9 cellular contexts compared by ENCODE assay signal in genomic region chr15:65423150-65423976, GRCh38. TPM values are rescaled to one million over a fixed set of nuclear protein-coding genes. Genes with fewer than 3 reads are reported as not detected.
DNase-seq lines count a peak whose midpoint lies in the region; ATAC-seq, FAIRE-seq and TF ChIP-seq lines count a peak whose summit lies in the region.
"Had no signal": no experiment of that assay in that cellular context is flagged by ENCODE, and none has a peak within 500 bp of the region (broad histone marks: within the 10 kb centered on the region; RNA-seq: fewer than 3 reads in every experiment).

No MANE protein-coding gene starts in this region.

- H3K9me3 ChIP-seq in H9 (ENCODE audit: control insufficient read depth, low read depth, low read length) (no peaks in the 10 kb centered on the region), left ventricle myocardium inferior (replicated peaks) (no peaks in the 10 kb centered on the region), gastrocnemius medialis (no peaks in the 10 kb centered on the region)

- H3K4me3 Mint-ChIP-seq in H9, result peak overlapping the region; percentile 91 to 92

- H3K4me1 ChIP-seq in H9 (ENCODE audit: insufficient read depth, low read length) (peaks cover 9% of the 10 kb centered on the region; the same call in 1 of the 2 replicates), left ventricle myocardium inferior (peaks cover 24% of the 10 kb centered on the region), gastrocnemius medialis (peaks cover 15 to 22% of the 10 kb centered on the region in 2 donors)

- ATAC-seq in gastrocnemius medialis, result peak in 1 of 2 donors; percentile 3
- no peak for ATAC-seq in HG02623 (IDR thresholded peaks at IDR 0.05; ENCODE audit: unreplicated experiment)
- no peak for ATAC-seq in GM19035 (IDR thresholded peaks at IDR 0.05; ENCODE audit: unreplicated experiment)

- H3T11ph ChIP-seq in H9 (ENCODE audit: low read length), result no peak overlapping the region

- H3K23me2 ChIP-seq in H9 (ENCODE audit: insufficient read length, low read depth, low read length, poor library complexity, severe bottlenecking), result peaks cover 19% of the 10 kb centered on the region

- H3K36me3 Mint-ChIP-seq in H9 (ENCODE audit: insufficient read depth in 1 of 3, low read depth in 3 of 3), result peaks cover 2 to 11% (median 3%) of the 10 kb centered on the region in 3 experiments; a peak in 5 of 7 replicates

- peak overlapping the region; percentile 46 for H3K4me3 ChIP-seq in WI38 (ENCODE audit: low read depth, low read length)
- H3K4me3 ChIP-seq in left ventricle myocardium inferior, result peak overlapping the region; percentile 68
- peak overlapping the region; percentile 26 to 54 (median 42) for H3K4me3 ChIP-seq in gastrocnemius medialis

- no peak overlapping the region for H4K8ac ChIP-seq in H9 (replicated peaks; ENCODE audit: insufficient read length, low read depth, low read length)

- H2BK15ac ChIP-seq in H9 (ENCODE audit: low read depth, low read length), result no peak overlapping the region

- H3K4me1 Mint-ChIP-seq in H9, result peaks cover 46 to 62% of the 10 kb centered on the region in 2 experiments

- TF ChIP-seq POLR2A in gastrocnemius medialis (IDR thresholded peaks at IDR 0.05), result no peak

- peak overlapping the region; percentile 90 to 98 (median 96); a peak in 5 of 7 replicates for H3K27ac Mint-ChIP-seq in H9

- H3K27ac ChIP-seq in H9 (ENCODE audit: insufficient read length, low read depth, low read length) (no peak overlapping the region), left ventricle myocardium inferior (replicated peaks) (peak overlapping the region; percentile 58), gastrocnemius medialis (peak overlapping the region; percentile 64 to 76 (median 75))

- H3K18ac ChIP-seq in H9 (ENCODE audit: insufficient read length, low read depth, low read length), result peak overlapping the region; percentile 67

- H2BK120ac ChIP-seq in H9 (ENCODE audit: low read depth, low read length, poor library complexity, severe bottlenecking), result no peak overlapping the region

- WGBS in H9 (ENCODE audit: extremely low coverage, insufficient read length, low lambda C conversion rate), result no CpG with 5 or more reads among the region's 28 CpGs

- H4K5ac ChIP-seq in H9 (ENCODE audit: insufficient read length, low read depth, low read length), result no peak overlapping the region

- peak overlapping the region; percentile 40 for H2AFZ ChIP-seq in H9 (ENCODE audit: low read length)

- peaks cover 0 to 2% of the 10 kb centered on the region in 2 experiments; a peak in 2 of 5 replicates for H3K9me3 Mint-ChIP-seq in H9

- peak; percentile 58 for DNase-seq in H9
- peak; percentile 18 for DNase-seq in left ventricle myocardium inferior
- DNase-seq in gastrocnemius medialis, result peak in 1 of 2 donors; percentile 9
- DNase-seq in D721Med (ENCODE audit: insufficient read length, low spot score), result no peak
- DNase-seq in central memory CD4-positive, alpha-beta T cell, result no peak
- DNase-seq: effector memory CD4-positive, alpha-beta T cell had no signal

- in situ Hi-C loops in gastrocnemius medialis (cut with MboI; ENCODE audit: low sequenced_read_pairs in 4 of 4), result no loop called here

- no peaks in the 10 kb centered on the region for H4K20me1 ChIP-seq in H9 (ENCODE audit: control insufficient read depth, insufficient read depth, insufficient read length)

- H3K23ac ChIP-seq in H9 (ENCODE audit: insufficient read length, low read depth, low read length), result no peak overlapping the region

- H3K79me1 ChIP-seq in H9 (ENCODE audit: insufficient read depth, low read depth, low read length, poor library complexity, severe bottlenecking), result no peaks in the 10 kb centered on the region

- H2AK5ac ChIP-seq in H9 (ENCODE audit: insufficient read length, low read length), result no peak overlapping the region

- no peak overlapping the region for H3K56ac ChIP-seq in H9 (ENCODE audit: insufficient read length, low read depth, low read length)

- H3K27me3 ChIP-seq in H9 (ENCODE audit: insufficient read depth, low read length) (0 out of 2 replicates have a peak, but pooled peaks cover 3% of the 10 kb centered on the region), left ventricle myocardium inferior (ENCODE audit: low read depth) (peaks cover 45% of the 10 kb centered on the region), gastrocnemius medialis (peaks cover 0 to 2% (median 0%) of the 10 kb centered on the region in 3 donors)

- no peak overlapping the region for H4K91ac ChIP-seq in H9 (ENCODE audit: insufficient read length, low read depth, low read length)

- intact Hi-C loops in left ventricle myocardium inferior (cut with micrococcal nuclease) (no loop called here), gastrocnemius medialis (cut with DNase I; ENCODE audit: low total_unique reads) (no loop called here)

- H2BK12ac ChIP-seq in H9 (ENCODE audit: insufficient read length, low read depth, low read length), result no peak overlapping the region

- peak overlapping the region; percentile 77 for H3K4me2 ChIP-seq in H9 (ENCODE audit: insufficient read depth, insufficient read length, low read length)

- H3K9ac ChIP-seq in H9 (ENCODE audit: extremely low read depth, insufficient read length, low read length), result no peak overlapping the region

- no peak overlapping the region for H2BK20ac ChIP-seq in H9 (ENCODE audit: low read depth, low read length, poor library complexity, severe bottlenecking)

- TF ChIP-seq CTCF in H9 (conservative IDR thresholded peaks at IDR 0.05) (no peak; the same call in 1 of the 3 replicates), WI38 (IDR thresholded peaks at IDR 0.05; ENCODE audit: low read depth, low read length) (no peak), left ventricle myocardium inferior (IDR thresholded peaks at IDR 0.05; ENCODE audit: borderline replicate concordance) (no peak), gastrocnemius medialis (IDR thresholded peaks at IDR 0.05 in 4 of 5, conservative IDR thresholded peaks at IDR 0.05 in 1 of 5) (no peak), D721Med (IDR thresholded peaks at IDR 0.05; ENCODE audit: insufficient read depth, missing control alignments) (no peak)

- H3K4ac ChIP-seq in H9 (ENCODE audit: low read depth, low read length), result no peak overlapping the region

- H3K27me3 Mint-ChIP-seq in H9 (ENCODE audit: low read depth), result peaks cover 17% of the 10 kb centered on the region

- no peaks in the 10 kb centered on the region for H3K79me2 ChIP-seq in H9 (ENCODE audit: insufficient read depth, low read length)

- no peaks in the 10 kb centered on the region for H3K36me3 ChIP-seq in left ventricle myocardium inferior
- H3K36me3 ChIP-seq in gastrocnemius medialis, result no peaks in the 10 kb centered on the region

- H3K14ac ChIP-seq in H9 (ENCODE audit: insufficient read depth, low read length), result peak overlapping the region; percentile 70

- no peak for FAIRE-seq in D721Med (lab: Jason Lieb, UNC)

- H2BK5ac ChIP-seq in H9 (ENCODE audit: insufficient read length, low read length), result no peak overlapping the region

RNA-seq across cellular contexts. Expression of gene IGDCC4, which starts 0.6 kb away (rescaled TPM):
- total RNA-seq in H9 (2021) (19.8 and 21.7 TPM in 2 replicates), left ventricle myocardium inferior (0.96 TPM), gastrocnemius medialis (1 to 10 TPM; 2.3 to 7.4 (median 2.8) TPM)

RNA-seq across cellular contexts. Expression of gene IGDCC3, which starts 45.6 kb away (rescaled TPM):
- 17.9 and 18.9 TPM in 2 replicates for total RNA-seq in H9 (2021)
- total RNA-seq in left ventricle myocardium inferior, result 0.16 TPM
- total RNA-seq in gastrocnemius medialis, result not detected

Comparison
In these comparisons a context has a peak if more than half of its experiments do, and no peak if none do; other contexts are left out.
1. DNase-seq: peak in H9 (single experiment) and left ventricle myocardium inferior (single experiment); none in D721Med (single experiment) and central memory CD4-positive, alpha-beta T cell (single experiment).
2. RNA of gene IGDCC3, which starts 45.6 kb away (total RNA-seq): 17.9 to 18.9 TPM in H9; 0.16 TPM in left ventricle myocardium inferior (single experiment) and not detected in gastrocnemius medialis; every median in the first group is over 10 times any median in the second.
3. Peak in every context shown above with its lines, with median percentiles within 50 percentile points of each other: H3K4me3 ChIP-seq.